12 cellular contexts compared by ENCODE assay signal in the genomic region with DNA sequence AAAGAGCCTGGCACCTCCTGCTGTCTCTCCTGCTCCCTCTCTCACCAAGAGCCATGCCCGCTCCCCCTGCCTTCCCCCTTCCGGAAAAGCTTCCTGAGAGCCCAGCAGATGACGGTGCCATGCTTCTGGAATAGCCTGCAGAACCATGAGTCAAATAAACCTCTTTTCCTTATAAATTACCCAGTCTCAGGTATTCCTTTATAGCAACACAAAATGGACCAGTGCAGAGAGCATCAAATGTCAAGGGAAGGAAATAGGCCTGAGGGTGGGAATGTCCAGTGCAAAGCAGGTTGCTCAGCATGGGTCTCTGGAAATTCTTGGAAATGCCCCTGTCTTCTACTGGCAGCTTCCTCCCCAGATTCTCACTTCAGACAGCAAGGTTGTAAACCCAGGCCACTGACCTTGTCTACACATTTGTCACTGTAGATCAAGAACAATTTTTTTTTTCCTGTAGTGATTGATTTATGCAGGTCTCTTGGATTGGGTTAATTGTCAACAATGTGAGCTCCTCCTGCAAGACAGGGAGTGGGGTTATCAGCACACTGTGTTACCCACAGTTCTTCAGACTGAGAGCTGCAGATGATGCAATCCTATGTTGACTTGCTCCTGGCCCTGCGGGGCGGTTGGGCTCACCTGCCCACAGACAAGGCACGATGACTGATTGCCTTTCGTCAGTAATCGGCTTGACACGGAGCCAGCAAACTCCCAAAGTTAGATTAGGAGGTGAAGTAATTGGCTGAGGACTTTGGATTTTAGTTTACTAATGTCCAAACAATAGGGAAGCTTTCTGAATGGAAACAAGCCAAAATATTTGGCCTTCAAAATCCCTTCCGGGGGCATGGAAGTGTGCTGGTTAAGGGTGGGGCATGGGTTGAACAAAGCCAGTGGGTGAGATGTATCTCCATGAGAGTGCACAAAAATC. TPM values are rescaled to one million over a fixed set of nuclear protein-coding genes. Genes with fewer than 3 reads are reported as not detected.
A peak's percentile ranks its signal among the peaks of the same experiment; 100 is the strongest.
DNase-seq lines count a peak whose midpoint lies in the region; ATAC-seq and TF ChIP-seq lines count a peak whose summit lies in the region.
"Had no signal": no experiment of that assay in that cellular context is flagged by ENCODE, and none has a peak within 500 bp of the region (broad histone marks: within the 10 kb centered on the region; RNA-seq: fewer than 3 reads in every experiment).

No MANE protein-coding gene starts in this region.

- DNase-seq in COR-L47 (lab: John Stamatoyannopoulos, UW) (peak; percentile 91), NCI-H1105 (lab: John Stamatoyannopoulos, UW) (peak; percentile 58), OCI-M1 (lab: John Stamatoyannopoulos, UW) (peak; percentile 85), iPS-NIHi7 (ENCODE audit: extremely low spot score) (peak; percentile 24), NCI-H2171 (lab: John Stamatoyannopoulos, UW) (no peak), suprapubic skin (ENCODE audit: low spot score in 2 of 2) (no peak)
- DNase-seq: immature natural killer cell, NCI-H1048 had no signal

- no peak for ATAC-seq in HG02973 (IDR thresholded peaks at IDR 0.05; ENCODE audit: unreplicated experiment)
- no peak for ATAC-seq in HG03469 (IDR thresholded peaks at IDR 0.05; ENCODE audit: unreplicated experiment)
- ATAC-seq: activated CD4-positive, CD25-positive, alpha-beta regulatory T cell treated with anti-CD3 and anti-CD28 coated beads, Interleukin-2, amount 50 U/mL, for 24 hours had no signal

- TF ChIP-seq EP300 in suprapubic skin (IDR thresholded peaks at IDR 0.05), result no peak

- no peak for TF ChIP-seq CTCF in suprapubic skin (IDR thresholded peaks at IDR 0.05)

- TF ChIP-seq POLR2A in suprapubic skin (IDR thresholded peaks at IDR 0.05), result no peak

- 46% methylated on average over 10 of the region's 10 CpGs for WGBS in suprapubic skin

- no peaks in the 10 kb centered on the region for H3K27me3 ChIP-seq in suprapubic skin

- H3K9me3 ChIP-seq in suprapubic skin, result no peaks in the 10 kb centered on the region

- no peak overlapping the region for H3K27ac ChIP-seq in suprapubic skin

- no peaks in the 10 kb centered on the region for H3K36me3 ChIP-seq in suprapubic skin

- no peak overlapping the region for H3K4me3 ChIP-seq in suprapubic skin

- no peaks in the 10 kb centered on the region for H3K4me1 ChIP-seq in suprapubic skin

RNA-seq across cellular contexts. Expression of a gene that starts 5.4 kb away (rescaled TPM):
- not detected for total RNA-seq in suprapubic skin
- total RNA-seq: pulmonary artery endothelial cell had no signal

Comparison
In these comparisons a context has a peak if more than half of its experiments do, and no peak if none do; other contexts are left out.
1. DNase-seq: peak in COR-L47 (single experiment), NCI-H1105 (single experiment), OCI-M1 (single experiment) and iPS-NIHi7 (single experiment); none in NCI-H2171 (single experiment) and suprapubic skin (0 of 2).